Comparison of ENCODE assay signal across 18 cellular contexts in genomic region chr1:212669600-212669999, GRCh38. TPM values are rescaled to one million over a fixed set of nuclear protein-coding genes. Genes with fewer than 3 reads are reported as not detected.
DNase-seq lines count a peak whose midpoint lies in the region; ATAC-seq and TF ChIP-seq lines count a peak whose summit lies in the region.
"Had no signal": no experiment of that assay in that cellular context is flagged by ENCODE, and none has a peak within 500 bp of the region (broad histone marks: within the 10 kb centered on the region; RNA-seq: fewer than 3 reads in every experiment).

No MANE protein-coding gene starts in this region.

- H2AFZ ChIP-seq in SK-N-SH (ENCODE audit: low read depth) (no peak overlapping the region), IMR-90 (replicated peaks; ENCODE audit: low read length, poor library complexity) (no peak overlapping the region)

- H3K27me3 Mint-ChIP-seq in activated CD8-positive, alpha-beta T cell treated with anti-CD3 and anti-CD28 coated beads, Interleukin-2, amount 10 ng/mL, durations not matched to agents 7 days and 5 days (ENCODE audit: low read depth): peaks cover 6% of the 10 kb centered on the region

- H3K9ac ChIP-seq in SK-N-SH (no peak overlapping the region), IMR-90 (ENCODE audit: low read depth, low read length) (no peak overlapping the region)

- CTCF ChIA-PET in SK-N-SH (lab: Yijun Ruan, JAX) (interaction anchor here (1.9 to 6.0 kb wide), 2 partner anchors 60 to 191 kb away, joined by 6 to 51 read pairs; no protein-coding TSS in a partner anchor), IMR-90 (lab: Yijun Ruan, JAX) (no interaction called here)
- CTCF ChIA-PET in activated CD8-positive, alpha-beta T cell treated with anti-CD3 and anti-CD28 coated beads, Interleukin-2, amount 10 ng/mL, durations not matched to agents 7 days and 5 days (lab: Charles Lee): no interaction called here

- TF ChIP-seq POLR2A in IMR-90 (IDR thresholded peaks at IDR 0.05; ENCODE audit: low read depth, low read length): no peak

- no peaks in the 10 kb centered on the region for H3K79me1 ChIP-seq in IMR-90 (ENCODE audit: low read depth in 1 of 2, low read length in 2 of 2)

- POLR2A ChIA-PET in SK-N-SH (lab: Yijun Ruan, JAX): interaction anchor here (3.6 kb wide), 1 partner anchor 61 kb away, joined by 41 read pairs; the partner anchor contains the start of gene ATF3
- POLR2A ChIA-PET in IMR-90 (lab: Charles Lee; ENCODE audit: unreplicated experiment): no interaction called here
- POLR2A ChIA-PET in activated CD8-positive, alpha-beta T cell treated with anti-CD3 and anti-CD28 coated beads, Interleukin-2, amount 10 ng/mL, durations not matched to agents 7 days and 5 days (lab: Charles Lee): no interaction called here

- peak overlapping the region; percentile 12; the same call in 1 of the 2 replicates for H2BK20ac ChIP-seq in IMR-90 (ENCODE audit: low read depth, low read length)

- 85% methylated on average over 6 of the region's 8 CpGs for WGBS in SK-N-SH (ENCODE audit: low lambda C conversion rate)
- WGBS in IMR-90 (ENCODE audit: extremely low coverage in 2 of 2, insufficient read length in 1 of 2), 2 experiments: 74% methylated on average over 3 of the region's 8 CpGs; no CpG with 5 or more reads in 1 of the 2 experiments

- no peak overlapping the region for H2BK120ac ChIP-seq in IMR-90 (ENCODE audit: low read depth, low read length)

- peak overlapping the region; percentile 71; the same call in 1 of the 2 replicates for H2AK5ac ChIP-seq in IMR-90 (ENCODE audit: low read depth, low read length)

- no peak overlapping the region for H2BK15ac ChIP-seq in IMR-90 (ENCODE audit: low read depth, low read length)

- TF ChIP-seq RAD21 in SK-N-SH (IDR thresholded peaks at IDR 0.05; ENCODE audit: low read length) (peak; percentile 13), IMR-90 (IDR thresholded peaks at IDR 0.05; ENCODE audit: low read length) (no peak)

- peaks cover 13% of the 10 kb centered on the region; the same call in 1 of the 2 replicates for H3K9me1 ChIP-seq in IMR-90 (ENCODE audit: insufficient read depth, low read length)

- no peak overlapping the region; a peak in 1 of 4 replicates for H4K8ac ChIP-seq in IMR-90 (ENCODE audit: low read depth in 2 of 2, low read length in 2 of 2)

- H3K4me1 Mint-ChIP-seq in activated CD8-positive, alpha-beta T cell treated with anti-CD3 and anti-CD28 coated beads, Interleukin-2, amount 10 ng/mL, durations not matched to agents 7 days and 5 days (ENCODE audit: low read depth): peaks cover 49% of the 10 kb centered on the region

- no peak overlapping the region for H3K56ac ChIP-seq in IMR-90 (ENCODE audit: extremely low read depth, insufficient read depth, low read length)

- H3K14ac ChIP-seq in IMR-90 (replicated peaks; ENCODE audit: low read depth, low read length): no peak overlapping the region

- no peaks in the 10 kb centered on the region for H3K9me2 ChIP-seq in SK-N-SH

- H3K4me1 ChIP-seq in SK-N-SH (ENCODE audit: control insufficient read depth in 1 of 2, insufficient read depth in 2 of 2, low read depth in 1 of 2, low read length in 1 of 2) (peaks cover 29 to 51% of the 10 kb centered on the region in 2 experiments), IMR-90 (ENCODE audit: control insufficient read depth, insufficient read depth, low read length) (peaks cover 15% of the 10 kb centered on the region)

- no peak for TF ChIP-seq CTCF in SK-N-SH (IDR thresholded peaks at IDR 0.05)
- no peak for TF ChIP-seq CTCF in IMR-90 (conservative IDR thresholded peaks at IDR 0.05; ENCODE audit: low read depth, low read length)

- in situ Hi-C loops in IMR-90 (cut with MboI; ENCODE audit: low sequenced_read_pairs): loop anchor here (10.0 to 25.0 kb wide), 2 partner anchors 115 to 318 kb away; no protein-coding TSS in a partner anchor

- no peak overlapping the region for H4K91ac ChIP-seq in IMR-90 (ENCODE audit: insufficient read depth, low read depth, low read length)

- intact Hi-C loops in IMR-90 (cut with micrococcal nuclease): no loop called here

- H2AK9ac ChIP-seq in IMR-90 (replicated peaks; ENCODE audit: low read depth, low read length, poor library complexity): no peak overlapping the region

- H3K4me2 ChIP-seq in SK-N-SH: no peak overlapping the region
- H3K4me2 ChIP-seq in IMR-90 (ENCODE audit: low read depth, low read length): no peak overlapping the region

- H3K4me3 ChIP-seq in SK-N-SH (ENCODE audit: low read depth in 2 of 2, low read length in 1 of 2): no peak overlapping the region
- H3K4me3 ChIP-seq in IMR-90 (ENCODE audit: insufficient read depth, low read depth, low read length): no peak overlapping the region
- H3K4me3 ChIP-seq: GM12878, HAP-1 had no signal

- no peaks in the 10 kb centered on the region for H3K9me3 Mint-ChIP-seq in activated CD8-positive, alpha-beta T cell treated with anti-CD3 and anti-CD28 coated beads, Interleukin-2, amount 10 ng/mL, durations not matched to agents 7 days and 5 days (ENCODE audit: insufficient read depth)

- H3K4me3 Mint-ChIP-seq in activated CD8-positive, alpha-beta T cell treated with anti-CD3 and anti-CD28 coated beads, Interleukin-2, amount 10 ng/mL, durations not matched to agents 7 days and 5 days: no peak overlapping the region

- dilution Hi-C loops in IMR-90 (cut with HindIII; ENCODE audit: low sequenced_read_pairs, unreplicated experiment): no loop called here

- no peak overlapping the region for H3K27ac Mint-ChIP-seq in activated CD8-positive, alpha-beta T cell treated with anti-CD3 and anti-CD28 coated beads, Interleukin-2, amount 10 ng/mL, durations not matched to agents 7 days and 5 days

- BruUV-seq in IMR-90 (replicated peaks; lab: Mats Ljungman, UMichigan): no TSS peak

- DNase-seq in SK-N-SH: peak; percentile 54
- no peak for DNase-seq in IMR-90
- DNase-seq in islet precursor cell: peak; percentile 49
- peak; percentile 22 for DNase-seq in retina
- DNase-seq in activated CD4-positive, alpha-beta T cell treated with anti-CD3 and anti-CD28 coated beads for 48 hours: no peak
- DNase-seq in NCI-H748 treated with DMSO at 0.1 percent for 48 hours (lab: John Stamatoyannopoulos, UW): no peak
- DNase-seq in activated CD8-positive, alpha-beta T cell treated with anti-CD3 and anti-CD28 coated beads, Interleukin-2, amount 10 ng/mL, durations not matched to agents 7 days and 5 days: no peak
- DNase-seq: DND-41, KG1, NCI-H1092, NCI-H1436 treated with DMSO at 0.1 percent for 48 hours, NCI-H510A had no signal

- peaks cover 21% of the 10 kb centered on the region for H3F3A ChIP-seq in SK-N-SH (replicated peaks; ENCODE audit: insufficient read depth)

- H4K5ac ChIP-seq in IMR-90 (ENCODE audit: low read depth, low read length): no peak overlapping the region

- no peaks in the 10 kb centered on the region for H3K79me2 ChIP-seq in SK-N-SH (ENCODE audit: insufficient read depth)

- no peak overlapping the region for H2BK5ac ChIP-seq in IMR-90 (ENCODE audit: low read depth, low read length, poor library complexity, severe bottlenecking)

- no peaks in the 10 kb centered on the region for H3K9me3 ChIP-seq in SK-N-SH
- H3K9me3 ChIP-seq in IMR-90 (ENCODE audit: control insufficient read depth, insufficient read depth, low read length): no peaks in the 10 kb centered on the region
- H3K9me3 ChIP-seq: HAP-1 had no signal

- H4K20me1 ChIP-seq in SK-N-SH (ENCODE audit: insufficient read depth): no peaks in the 10 kb centered on the region
- peaks cover 7% of the 10 kb centered on the region; the same call in 1 of the 2 replicates for H4K20me1 ChIP-seq in IMR-90 (ENCODE audit: insufficient read depth, low read length)

- no peak for ATAC-seq in SK-N-SH treated with all-trans-retinoic acid at 6 μM for 48 hours
- no peak for ATAC-seq in IMR-90 (ENCODE audit: low read depth)
- no peak for ATAC-seq in activated CD8-positive, alpha-beta T cell treated with anti-CD3 and anti-CD28 coated beads, Interleukin-2, amount 10 ng/mL, durations not matched to agents 7 days and 5 days
- ATAC-seq: Panc1 had no signal

- no peak overlapping the region for H3K23ac ChIP-seq in IMR-90 (ENCODE audit: low read depth, low read length)

- TF ChIP-seq EP300 in SK-N-SH (IDR thresholded peaks at IDR 0.05; ENCODE audit: borderline replicate concordance in 1 of 2, low read depth in 1 of 2, low read length in 1 of 2): peak in 1 of 2 experiments; percentile 50; a peak in 2 of 4 replicates

- H3K36me3 ChIP-seq in SK-N-SH (replicated peaks in 1 of 2; ENCODE audit: control insufficient read depth in 1 of 2, insufficient read depth in 2 of 2, low read length in 1 of 2): no peaks in the 10 kb centered on the region
- no peaks in the 10 kb centered on the region for H3K36me3 ChIP-seq in IMR-90 (ENCODE audit: control insufficient read depth, insufficient read depth, low read length)
- H3K36me3 ChIP-seq: HAP-1 had no signal

- H3K27me3 ChIP-seq in SK-N-SH (ENCODE audit: insufficient read depth) (no peaks in the 10 kb centered on the region), IMR-90 (ENCODE audit: control insufficient read depth, insufficient read depth, low read length) (no peaks in the 10 kb centered on the region)

- no peak overlapping the region for H3K4ac ChIP-seq in IMR-90 (ENCODE audit: low read depth, low read length)

- H3K36me3 Mint-ChIP-seq in activated CD8-positive, alpha-beta T cell treated with anti-CD3 and anti-CD28 coated beads, Interleukin-2, amount 10 ng/mL, durations not matched to agents 7 days and 5 days (ENCODE audit: low read depth): no peaks in the 10 kb centered on the region

- H3K18ac ChIP-seq in IMR-90 (ENCODE audit: low read depth, low read length): no peak overlapping the region

- H3K27ac ChIP-seq in SK-N-SH (ENCODE audit: low read depth in 2 of 2, low read length in 1 of 2) (peak overlapping the region in 1 of 2 experiments; percentile 95; a peak in 1 of 4 replicates), IMR-90 (ENCODE audit: insufficient read depth, low read length) (no peak overlapping the region)
- H3K27ac ChIP-seq: C4-2B, HL-60 had no signal

TF ChIP-seq in SK-N-SH, 30 proteins besides CTCF, POLR2A, EP300 and RAD21 (continues in another document):
- TF ChIP-seq EZH2phosphoT487 (IDR thresholded peaks at IDR 0.05; ENCODE audit: borderline replicate concordance, low read depth) (no peak), TCF12 (IDR thresholded peaks at IDR 0.05) (no peak)

TF ChIP-seq in SK-N-SH treated with all-trans-retinoic acid at 6 μM for 48 hours, 23 proteins besides CTCF, POLR2A, EP300 and RAD21 (continues in another document):
- TF ChIP-seq TCF4 (CRISPR knock-in tag; IDR thresholded peaks at IDR 0.05; ENCODE audit: borderline replicate concordance) (no peak), SNAI2 (CRISPR knock-in tag; IDR thresholded peaks at IDR 0.05) (no peak)

TF ChIP-seq in IMR-90, 13 proteins besides CTCF, POLR2A, EP300 and RAD21 (continues in another document):
- TF ChIP-seq BHLHE40 (IDR thresholded peaks at IDR 0.05; ENCODE audit: low read depth, low read length): no peak

RNA-seq across cellular contexts. Expression of gene BATF3, which starts 30.0 kb away (rescaled TPM):
- polyA plus RNA-seq in SK-N-SH (2012; rRNA removed) (0.76 and 0.86 TPM in 2 replicates), IMR-90 (2012; rRNA removed) (3.0 and 3.9 TPM in 2 replicates)
- polyA plus RNA-seq in SK-N-SH (2012; cell fraction: cytosol; rRNA removed): 0.50 and 0.68 TPM in 2 replicates
- 2.2 and 2.4 TPM in 2 replicates for polyA plus RNA-seq in SK-N-SH (2012; cell fraction: nucleus; rRNA removed)
- 1.6 and 2.2 TPM in 2 replicates for total RNA-seq in IMR-90 (2012; rRNA removed)
- 3.4 and 3.8 TPM in 2 replicates for polyA plus RNA-seq in IMR-90 (2012; cell fraction: cytosol; rRNA removed)
- polyA plus RNA-seq in IMR-90 (2012; cell fraction: nucleus; rRNA removed; ENCODE audit: low replicate concordance): 5.1 and 5.2 TPM in 2 replicates
- total RNA-seq in activated CD8-positive, alpha-beta T cell treated with anti-CD3 and anti-CD28 coated beads, Interleukin-2, amount 10 ng/mL, durations not matched to agents 7 days and 5 days: 10 to 100 TPM; 31.3 to 32.6 TPM

Comparison
In these comparisons a context has a peak if more than half of its experiments do, and no peak if none do; other contexts are left out.
1. DNase-seq: peak in SK-N-SH (single experiment), islet precursor cell (single experiment) and retina (single experiment); none in IMR-90 (single experiment), activated CD4-positive, alpha-beta T cell treated with anti-CD3 and anti-CD28 coated beads for 48 hours (single experiment), NCI-H748 treated with DMSO at 0.1 percent for 48 hours (single experiment) and activated CD8-positive, alpha-beta T cell treated with anti-CD3 and anti-CD28 coated beads, Interleukin-2, amount 10 ng/mL, durations not matched to agents 7 days and 5 days (single experiment).
2. RNA of gene BATF3, which starts 30.0 kb away (total RNA-seq): 31.3 to 32.6 TPM in activated CD8-positive, alpha-beta T cell treated with anti-CD3 and anti-CD28 coated beads, Interleukin-2, amount 10 ng/mL, durations not matched to agents 7 days and 5 days; 1.6 to 2.2 TPM in IMR-90; every median in the first group is over 10 times any median in the second.